Comparison of ENCODE assay signal across 9 cellular contexts in genomic region chr5:16455670-16456069, GRCh38. TPM values are rescaled to one million over a fixed set of nuclear protein-coding genes. Genes with fewer than 3 reads are reported as not detected.
DNase-seq lines count a peak whose midpoint lies in the region; ATAC-seq and TF ChIP-seq lines count a peak whose summit lies in the region.
"Had no signal": no experiment of that assay in that cellular context is flagged by ENCODE, and none has a peak within 500 bp of the region (broad histone marks: within the 10 kb centered on the region; RNA-seq: fewer than 3 reads in every experiment).

No MANE protein-coding gene starts in this region.

- peaks cover 87% of the 10 kb centered on the region for H3K36me3 Mint-ChIP-seq in CD8-positive, alpha-beta T cell
- H3K36me3 Mint-ChIP-seq in HFFc6 (ENCODE audit: low read depth) = peaks cover 45% of the 10 kb centered on the region
- H3K36me3 Mint-ChIP-seq in activated T-helper 2 cell treated with anti-CD3 and anti-CD28 coated beads, Interferon-gamma antibody, Interleukin-2, Interleukin-4, amounts not matched to agents 10 μg/mL and 5 μg/mL and 100 μg/mL, durations not matched to agents 14 hours and 24 hours and 36 hours (ENCODE audit: low read depth) = peaks cover 80% of the 10 kb centered on the region

- H3K4me1 ChIP-seq in CD8-positive, alpha-beta T cell (ENCODE audit: insufficient read depth, low read length) = peaks cover 32% of the 10 kb centered on the region
- no peaks in the 10 kb centered on the region for H3K4me1 ChIP-seq in mucosa of descending colon (ENCODE audit: low read depth)

- H3K9me3 Mint-ChIP-seq in CD8-positive, alpha-beta T cell = no peaks in the 10 kb centered on the region
- H3K9me3 Mint-ChIP-seq in HFFc6 = no peaks in the 10 kb centered on the region
- H3K9me3 Mint-ChIP-seq in activated T-helper 2 cell treated with anti-CD3 and anti-CD28 coated beads, Interferon-gamma antibody, Interleukin-2, Interleukin-4, amounts not matched to agents 10 μg/mL and 5 μg/mL and 100 μg/mL, durations not matched to agents 14 hours and 24 hours and 36 hours = no peaks in the 10 kb centered on the region

- no peaks in the 10 kb centered on the region for H3K27me3 ChIP-seq in CD8-positive, alpha-beta T cell (ENCODE audit: insufficient read depth, low read length)

- POLR2A ChIA-PET in CD8-positive, alpha-beta T cell (lab: Charles Lee) = interaction anchor here (0.6 to 3.0 kb wide), 2 partner anchors 10 to 161 kb away, joined by 3 to 15 read pairs; partner anchors contain the start of genes RETREG1 and ZNF622

- H3K27me3 Mint-ChIP-seq in CD8-positive, alpha-beta T cell (ENCODE audit: low read depth) = no peaks in the 10 kb centered on the region
- peaks cover 1% of the 10 kb centered on the region; the same call in 1 of the 2 replicates for H3K27me3 Mint-ChIP-seq in HFFc6 (ENCODE audit: insufficient read depth)
- H3K27me3 Mint-ChIP-seq in activated T-helper 2 cell treated with anti-CD3 and anti-CD28 coated beads, Interferon-gamma antibody, Interleukin-2, Interleukin-4, amounts not matched to agents 10 μg/mL and 5 μg/mL and 100 μg/mL, durations not matched to agents 14 hours and 24 hours and 36 hours (ENCODE audit: low read depth) = no peaks in the 10 kb centered on the region

- no peak overlapping the region for H3K27ac ChIP-seq in CD8-positive, alpha-beta T cell (ENCODE audit: low read depth, low read length)

- H3K4me3 Mint-ChIP-seq in CD8-positive, alpha-beta T cell = peak overlapping the region; percentile 29
- H3K4me3 Mint-ChIP-seq in HFFc6 = peak overlapping the region; percentile 63; the same call in 1 of the 2 replicates
- peak overlapping the region; percentile 30 for H3K4me3 Mint-ChIP-seq in activated T-helper 2 cell treated with anti-CD3 and anti-CD28 coated beads, Interferon-gamma antibody, Interleukin-2, Interleukin-4, amounts not matched to agents 10 μg/mL and 5 μg/mL and 100 μg/mL, durations not matched to agents 14 hours and 24 hours and 36 hours (ENCODE audit: low read depth)

- CTCF ChIA-PET in CD8-positive, alpha-beta T cell (lab: Charles Lee) = interaction anchor here (0.6 to 5.3 kb wide), 16 partner anchors 9 to 295 kb away, joined by 3 to 30 read pairs (median 4); partner anchors contain the start of gene ZNF622

- peak; percentile 15 for ATAC-seq in CD8-positive, alpha-beta T cell
- ATAC-seq in mucosa of descending colon (peak; percentile 6), GM18907 (IDR thresholded peaks at IDR 0.05; ENCODE audit: unreplicated experiment) (no peak)

- H3K9me3 ChIP-seq in CD8-positive, alpha-beta T cell (ENCODE audit: low read length) = no peaks in the 10 kb centered on the region
- H3K9me3 ChIP-seq in mucosa of descending colon = no peaks in the 10 kb centered on the region

- no peak overlapping the region for H3K4me3 ChIP-seq in CD8-positive, alpha-beta T cell (ENCODE audit: low read depth, low read length)
- no peak overlapping the region for H3K4me3 ChIP-seq in mucosa of descending colon

- H3K27ac Mint-ChIP-seq in CD8-positive, alpha-beta T cell = peak overlapping the region; percentile 65
- H3K27ac Mint-ChIP-seq in HFFc6 = peak overlapping the region; percentile 95
- H3K27ac Mint-ChIP-seq in activated T-helper 2 cell treated with anti-CD3 and anti-CD28 coated beads, Interferon-gamma antibody, Interleukin-2, Interleukin-4, amounts not matched to agents 10 μg/mL and 5 μg/mL and 100 μg/mL, durations not matched to agents 14 hours and 24 hours and 36 hours = peak overlapping the region; percentile 89

- intact Hi-C loops in CD8-positive, alpha-beta T cell (cut with DNase I, micrococcal nuclease) = loop anchor here (1.0 to 10.0 kb wide), 5 partner anchors 10 to 1583 kb away; partner anchors contain the start of genes ANKH (in 1 of the 2) and ZNF622 (in 1 of the 2)
- intact Hi-C loops in activated T-helper 2 cell treated with anti-CD3 and anti-CD28 coated beads, Interferon-gamma antibody, Interleukin-2, Interleukin-4, amounts not matched to agents 10 μg/mL and 5 μg/mL and 100 μg/mL, durations not matched to agents 14 hours and 24 hours and 36 hours (cut with micrococcal nuclease) = loop anchor here (1.0 to 10.0 kb wide), 4 partner anchors 10 to 329 kb away; partner anchors contain the start of gene ZNF622
- intact Hi-C loops in mucosa of descending colon (cut with DNase I, micrococcal nuclease) = loop anchor here in 1 of 2 donors (10.0 kb wide), 1 partner anchor 111 kb away; no protein-coding TSS in a partner anchor

- no peak for DNase-seq in CD8-positive, alpha-beta T cell
- DNase-seq in HFFc6 = no peak
- DNase-seq in activated T-helper 2 cell treated with anti-CD3 and anti-CD28 coated beads, Interferon-gamma antibody, Interleukin-2, Interleukin-4, amounts not matched to agents 10 μg/mL and 5 μg/mL and 100 μg/mL, durations not matched to agents 14 hours and 24 hours and 36 hours (ENCODE audit: low spot score) = no peak
- DNase-seq in mucosa of descending colon = no peak
- DNase-seq in stimulated activated CD4-positive, alpha-beta T cell treated with anti-CD3 and anti-CD28 coated beads, Interleukin-12 subunit alpha, Interleukin-12 subunit beta, amount 100 ng/mL, for 4 hours = no peak
- DNase-seq in NCI-H446 treated with DMSO at 0.1 percent for 48 hours (lab: John Stamatoyannopoulos, UW) = no peak
- DNase-seq in activated effector memory CD4-positive, alpha-beta T cell treated with Interleukin-2 at 50 U/mL for 16 hours = no peak
- DNase-seq: T1000 had no signal

- TF ChIP-seq CTCF in CD8-positive, alpha-beta T cell (IDR thresholded peaks at IDR 0.05) = no peak
- no peak for TF ChIP-seq CTCF in HFFc6 (IDR thresholded peaks at IDR 0.05)
- TF ChIP-seq CTCF in mucosa of descending colon (IDR thresholded peaks at IDR 0.05) = no peak

- H3K4me1 Mint-ChIP-seq in CD8-positive, alpha-beta T cell (ENCODE audit: low read depth) = peaks cover 61% of the 10 kb centered on the region
- peaks cover 54% of the 10 kb centered on the region for H3K4me1 Mint-ChIP-seq in HFFc6 (ENCODE audit: low read depth)
- H3K4me1 Mint-ChIP-seq in activated T-helper 2 cell treated with anti-CD3 and anti-CD28 coated beads, Interferon-gamma antibody, Interleukin-2, Interleukin-4, amounts not matched to agents 10 μg/mL and 5 μg/mL and 100 μg/mL, durations not matched to agents 14 hours and 24 hours and 36 hours (ENCODE audit: low read depth) = peaks cover 42% of the 10 kb centered on the region

- H3K36me3 ChIP-seq in CD8-positive, alpha-beta T cell (ENCODE audit: insufficient read depth, low read length) = peaks cover 41% of the 10 kb centered on the region
- peaks cover 12% of the 10 kb centered on the region for H3K36me3 ChIP-seq in mucosa of descending colon (ENCODE audit: low read depth)

RNA-seq across cellular contexts. Expression of gene ZNF622, which starts 9.9 kb away (rescaled TPM):
- total RNA-seq in CD8-positive, alpha-beta T cell = 10 to 100 TPM; 64.8 to 66.1 TPM
- total RNA-seq in HFFc6 (2021; fragmentation: NEBNext Ultra II Directional; extraction: Animal tissue kit (Norgen Biotek cat#: 25700)) = 10 to 100 TPM; 38.7 to 52.2 (median 45.5) TPM
- 41.4 and 42.3 TPM in 2 replicates for total RNA-seq in activated T-helper 2 cell treated with anti-CD3 and anti-CD28 coated beads, Interferon-gamma antibody, Interleukin-2, Interleukin-4, amounts not matched to agents 10 μg/mL and 5 μg/mL and 100 μg/mL, durations not matched to agents 14 hours and 24 hours and 36 hours
- 10 to 100 TPM; 34.1 to 48.5 (median 38.4) TPM for total RNA-seq in mucosa of descending colon
